10 cellular contexts compared by ENCODE assay signal in the genomic region with DNA sequence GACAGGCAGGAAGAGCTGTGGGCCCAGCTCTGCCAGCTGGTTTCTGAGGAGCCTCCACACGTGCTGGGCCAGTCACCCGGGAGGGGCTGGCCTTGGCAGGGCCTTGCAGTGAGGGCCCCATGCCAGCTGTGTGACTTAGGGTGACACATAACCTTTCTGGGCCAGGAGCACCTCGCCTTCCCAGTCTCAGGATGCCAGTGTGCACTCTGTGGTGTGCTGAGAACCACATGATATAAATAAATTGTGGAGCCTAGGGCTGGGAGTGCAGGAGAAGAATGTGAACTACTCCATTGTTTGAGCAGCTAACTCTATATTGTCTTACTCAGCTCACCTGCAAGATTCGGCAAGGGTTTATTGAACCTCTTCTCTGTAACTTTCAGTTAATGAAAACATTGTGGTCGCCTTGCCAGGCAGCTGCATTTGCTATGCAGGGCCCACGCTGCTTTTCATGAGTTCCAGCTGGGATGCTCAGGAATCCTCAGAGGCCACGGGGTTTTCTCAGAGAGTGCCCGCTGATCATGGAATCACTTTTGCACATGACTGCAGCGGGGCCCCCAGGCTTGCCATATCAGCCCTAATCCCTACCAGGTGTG.
DNase-seq lines count a peak whose midpoint lies in the region; ATAC-seq, FAIRE-seq and TF ChIP-seq lines count a peak whose summit lies in the region.
"Had no signal": no experiment of that assay in that cellular context is flagged by ENCODE, and none has a peak within 500 bp of the region (broad histone marks: within the 10 kb centered on the region; RNA-seq: fewer than 3 reads in every experiment).

No MANE protein-coding gene starts in this region.

- no peak for TF ChIP-seq CTCF in keratinocyte (optimal IDR thresholded peaks at IDR 0.05 in 1 of 3, IDR thresholded peaks at IDR 0.05 in 1 of 3, conservative IDR thresholded peaks at IDR 0.05 in 1 of 3; ENCODE audit: extremely low read depth in 1 of 3, insufficient read depth in 2 of 3, low read length in 3 of 3)

- no peak overlapping the region for H2AFZ ChIP-seq in keratinocyte (ENCODE audit: control insufficient read depth, low read length)

- DNase-seq in A172 (ENCODE audit: low spot score) (peak; percentile 93), H7 (peak; percentile 51), amniotic stem cell (lab: John Stamatoyannopoulos, UW) (peak; percentile 36), keratinocyte (ENCODE audit: low read depth, low spot score) (peak; percentile 60), ecto neural progenitor cell (ENCODE audit: low spot score) (no peak), HAP-1 (ENCODE audit: low spot score in 2 of 2) (no peak)
- DNase-seq: OCI-M1; stimulated activated naive CD4-positive, alpha-beta T cell treated with Interleukin-2 at 50 U/mL for 16 hours had no signal

- H3K27me3 ChIP-seq in H7 (ENCODE audit: control insufficient read depth, insufficient read depth, low read length) (no peaks in the 10 kb centered on the region), keratinocyte (ENCODE audit: control insufficient read depth, extremely low read depth, insufficient read depth, low read length) (peaks cover 34% of the 10 kb centered on the region), HAP-1 (ENCODE audit: low read depth) (no peaks in the 10 kb centered on the region)

- H4K20me1 ChIP-seq in keratinocyte (ENCODE audit: control insufficient read depth, extremely low read depth, insufficient read depth, low read length): no peaks in the 10 kb centered on the region

- H3K4me2 ChIP-seq in keratinocyte (ENCODE audit: control insufficient read depth, extremely low read depth, insufficient read depth, low read depth, low read length): peak overlapping the region; percentile 23

- FAIRE-seq in keratinocyte (lab: Jason Lieb, UNC): peak; percentile 91

- H3K36me3 ChIP-seq in H7 (replicated peaks; ENCODE audit: control insufficient read depth, insufficient read depth, low read length): no peaks in the 10 kb centered on the region
- H3K36me3 ChIP-seq in keratinocyte (ENCODE audit: control insufficient read depth in 2 of 2, extremely low read depth in 1 of 2, insufficient read depth in 2 of 2, low read length in 2 of 2): no peaks in the 10 kb centered on the region
- no peaks in the 10 kb centered on the region for H3K36me3 ChIP-seq in HAP-1 (replicated peaks)

- in situ Hi-C loops in HAP-1 (cut with MboI; ENCODE audit: low sequenced_read_pairs): no loop called here

- H3K9me3 ChIP-seq in keratinocyte (ENCODE audit: control insufficient read depth, low read depth, low read length): no peaks in the 10 kb centered on the region
- H3K9me3 ChIP-seq in HAP-1: no peaks in the 10 kb centered on the region

- H3K4me1 ChIP-seq in keratinocyte (ENCODE audit: control insufficient read depth, extremely low read depth, insufficient read depth, low read length) (peaks cover 14% of the 10 kb centered on the region), HAP-1 (no peaks in the 10 kb centered on the region)

- no peak overlapping the region for H3K27ac ChIP-seq in keratinocyte (ENCODE audit: control insufficient read depth, insufficient read depth, low read length)

- H3K9ac ChIP-seq in keratinocyte (ENCODE audit: control insufficient read depth, extremely low read depth, insufficient read depth, low read length): no peak overlapping the region

- no peaks in the 10 kb centered on the region for H3K9me1 ChIP-seq in keratinocyte (ENCODE audit: control insufficient read depth, extremely low read depth, insufficient read depth, low read length)

- H3K4me3 ChIP-seq in H7 (ENCODE audit: insufficient read depth, low read depth, low read length) (no peak overlapping the region), keratinocyte (ENCODE audit: control insufficient read depth in 2 of 3, extremely low read depth in 1 of 3, insufficient read depth in 2 of 3, low read depth in 1 of 3, low read length in 3 of 3) (no peak overlapping the region), HAP-1 (no peak overlapping the region)

- dilution Hi-C loops in keratinocyte (cut with MboI; ENCODE audit: extremely low pct_ligation_motif_present, low sequenced_read_pairs): no loop called here

- no peak for ATAC-seq in HG02970 (IDR thresholded peaks at IDR 0.05; ENCODE audit: low FRiP score, unreplicated experiment)
- no peak for ATAC-seq in GM18511 (IDR thresholded peaks at IDR 0.05; ENCODE audit: unreplicated experiment)

- H3K79me2 ChIP-seq in keratinocyte (ENCODE audit: control insufficient read depth, insufficient read depth, low read length): no peaks in the 10 kb centered on the region

Comparison
In these comparisons a context has a peak if more than half of its experiments do, and no peak if none do; other contexts are left out.
1. DNase-seq: peak in A172 (single experiment), H7 (single experiment), amniotic stem cell (single experiment) and keratinocyte (single experiment); none in ecto neural progenitor cell (single experiment) and HAP-1 (0 of 2).